In the genomic region with DNA sequence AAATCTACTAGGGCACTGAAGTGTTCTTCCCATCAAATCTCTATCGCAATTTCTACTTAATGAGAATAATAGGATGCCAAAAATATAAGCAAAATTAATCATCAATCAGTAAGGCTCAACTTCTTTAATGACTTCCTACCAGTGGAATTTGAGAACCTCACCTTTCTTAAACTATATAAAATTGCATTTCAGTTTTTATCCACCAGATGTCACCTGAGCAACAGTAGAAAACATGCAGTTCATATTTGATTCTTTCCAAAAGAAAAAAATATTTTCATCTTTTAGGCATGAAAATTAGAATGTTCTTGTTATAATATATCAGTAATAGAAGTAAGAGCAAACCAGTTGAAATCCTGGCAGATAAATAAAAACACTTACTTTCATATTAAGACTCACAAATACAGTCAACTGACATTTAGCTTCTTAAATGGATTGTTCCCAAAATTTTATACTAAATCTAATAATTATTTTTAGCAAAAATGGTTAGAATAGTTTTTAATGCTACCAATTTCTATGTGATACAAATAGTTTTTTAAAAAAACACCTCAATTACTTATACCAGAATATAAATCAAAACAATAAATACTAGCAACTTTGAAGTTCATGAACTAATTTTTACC, we compare ENCODE assay signal across 9 cellular contexts. TPM values are rescaled to one million over a fixed set of nuclear protein-coding genes. Genes with fewer than 3 reads are reported as not detected.
DNase-seq lines count a peak whose midpoint lies in the region; ATAC-seq and TF ChIP-seq lines count a peak whose summit lies in the region.
"Had no signal": no experiment of that assay in that cellular context is flagged by ENCODE, and none has a peak within 500 bp of the region (broad histone marks: within the 10 kb centered on the region; RNA-seq: fewer than 3 reads in every experiment).

No MANE protein-coding gene starts in this region.

- ATAC-seq in natural killer cell (peak in 2 of 3 donors; percentile 46 to 53), left lobe of liver (peak; percentile 68)
- ATAC-seq in natural killer cell treated with Interleukin-12 subunit alpha and Interleukin-12 subunit beta and Interleukin-15 and Interleukin-18, amount 100 ng/mL, for 72 hours: no peak
- ATAC-seq in activated CD4-positive, alpha-beta T cell treated with anti-CD3 and anti-CD28 coated beads for 36 hours: no peak

- POLR2A ChIA-PET in activated CD4-positive, alpha-beta T cell treated with anti-CD3 and anti-CD28 coated beads for 36 hours (lab: Charles Lee): interaction anchor here (0.6 to 0.7 kb wide), 3 partner anchors 14 to 213 kb away, joined by 3 to 5 read pairs (median 3); no protein-coding TSS in a partner anchor

- H3K9me3 Mint-ChIP-seq in natural killer cell: no peaks in the 10 kb centered on the region
- no peaks in the 10 kb centered on the region for H3K9me3 Mint-ChIP-seq in natural killer cell treated with Interleukin-12 subunit alpha and Interleukin-12 subunit beta and Interleukin-15 and Interleukin-18, amount 100 ng/mL, for 72 hours
- no peaks in the 10 kb centered on the region for H3K9me3 Mint-ChIP-seq in brain
- no peaks in the 10 kb centered on the region for H3K9me3 Mint-ChIP-seq in activated CD4-positive, alpha-beta T cell treated with anti-CD3 and anti-CD28 coated beads for 36 hours (ENCODE audit: low read depth)
- H3K9me3 Mint-ChIP-seq: activated naive CD4-positive, alpha-beta T cell treated with anti-CD3 and anti-CD28 coated beads, Interleukin-2, amount 50 U/mL, for 24 hours had no signal

- H3K36me3 Mint-ChIP-seq in natural killer cell: no peaks in the 10 kb centered on the region
- H3K36me3 Mint-ChIP-seq in natural killer cell treated with Interleukin-12 subunit alpha and Interleukin-12 subunit beta and Interleukin-15 and Interleukin-18, amount 100 ng/mL, for 72 hours: no peaks in the 10 kb centered on the region
- no peaks in the 10 kb centered on the region for H3K36me3 Mint-ChIP-seq in brain
- H3K36me3 Mint-ChIP-seq in activated CD4-positive, alpha-beta T cell treated with anti-CD3 and anti-CD28 coated beads for 36 hours (ENCODE audit: low read depth): no peaks in the 10 kb centered on the region
- H3K36me3 Mint-ChIP-seq: activated naive CD4-positive, alpha-beta T cell treated with anti-CD3 and anti-CD28 coated beads, Interleukin-2, amount 50 U/mL, for 24 hours had no signal

- H3K27me3 Mint-ChIP-seq in natural killer cell (ENCODE audit: low read depth in 2 of 2) (peaks cover 22 to 48% of the 10 kb centered on the region in 2 donors), brain (peaks cover 10% of the 10 kb centered on the region)
- H3K27me3 Mint-ChIP-seq in natural killer cell treated with Interleukin-12 subunit alpha and Interleukin-12 subunit beta and Interleukin-15 and Interleukin-18, amount 100 ng/mL, for 72 hours: peaks cover 26 to 42% of the 10 kb centered on the region in 2 donors
- peaks cover 25% of the 10 kb centered on the region for H3K27me3 Mint-ChIP-seq in activated CD4-positive, alpha-beta T cell treated with anti-CD3 and anti-CD28 coated beads for 36 hours

- CTCF ChIA-PET in activated CD4-positive, alpha-beta T cell treated with anti-CD3 and anti-CD28 coated beads for 36 hours (lab: Charles Lee): interaction anchor here (0.6 to 9.8 kb wide), 32 partner anchors 7 to 1693 kb away, joined by 3 to 146 read pairs (median 4); partner anchors contain the start of gene FEM1C

- no peak overlapping the region for H3K27ac Mint-ChIP-seq in natural killer cell
- no peak overlapping the region for H3K27ac Mint-ChIP-seq in natural killer cell treated with Interleukin-12 subunit alpha and Interleukin-12 subunit beta and Interleukin-15 and Interleukin-18, amount 100 ng/mL, for 72 hours
- H3K27ac Mint-ChIP-seq in brain: no peak overlapping the region
- no peak overlapping the region for H3K27ac Mint-ChIP-seq in activated CD4-positive, alpha-beta T cell treated with anti-CD3 and anti-CD28 coated beads for 36 hours
- H3K27ac Mint-ChIP-seq: activated naive CD4-positive, alpha-beta T cell treated with anti-CD3 and anti-CD28 coated beads, Interleukin-2, amount 50 U/mL, for 24 hours had no signal

- DNase-seq in natural killer cell (no peak), NCI-H1694 (lab: John Stamatoyannopoulos, UW) (peak; percentile 30), left lobe of liver (ENCODE audit: low spot score) (no peak), T1000 (lab: John Stamatoyannopoulos, UW) (no peak), HuH-7 (ENCODE audit: low spot score) (no peak)
- no peak for DNase-seq in natural killer cell treated with Interleukin-12 subunit alpha and Interleukin-12 subunit beta and Interleukin-15 and Interleukin-18, amount 100 ng/mL, for 72 hours (ENCODE audit: low spot score)
- DNase-seq in activated CD4-positive, alpha-beta T cell treated with anti-CD3 and anti-CD28 coated beads for 36 hours: no peak

- H3K4me3 Mint-ChIP-seq in natural killer cell (no peak overlapping the region), brain (no peak overlapping the region)
- H3K4me3 Mint-ChIP-seq in natural killer cell treated with Interleukin-12 subunit alpha and Interleukin-12 subunit beta and Interleukin-15 and Interleukin-18, amount 100 ng/mL, for 72 hours: no peak overlapping the region
- H3K4me3 Mint-ChIP-seq in activated CD4-positive, alpha-beta T cell treated with anti-CD3 and anti-CD28 coated beads for 36 hours: no peak overlapping the region
- H3K4me3 Mint-ChIP-seq: activated naive CD4-positive, alpha-beta T cell treated with anti-CD3 and anti-CD28 coated beads, Interleukin-2, amount 50 U/mL, for 24 hours had no signal

- H3K4me1 Mint-ChIP-seq in natural killer cell (no peaks in the 10 kb centered on the region), brain (peaks cover 11% of the 10 kb centered on the region)
- no peaks in the 10 kb centered on the region for H3K4me1 Mint-ChIP-seq in natural killer cell treated with Interleukin-12 subunit alpha and Interleukin-12 subunit beta and Interleukin-15 and Interleukin-18, amount 100 ng/mL, for 72 hours (ENCODE audit: low read depth in 2 of 2)
- H3K4me1 Mint-ChIP-seq in activated CD4-positive, alpha-beta T cell treated with anti-CD3 and anti-CD28 coated beads for 36 hours: no peaks in the 10 kb centered on the region
- H3K4me1 Mint-ChIP-seq: activated naive CD4-positive, alpha-beta T cell treated with anti-CD3 and anti-CD28 coated beads, Interleukin-2, amount 50 U/mL, for 24 hours had no signal

- intact Hi-C loops in natural killer cell (cut with micrococcal nuclease): loop anchor here (1.0 to 5.0 kb wide), 4 partner anchors 264 to 757 kb away; no protein-coding TSS in a partner anchor
- intact Hi-C loops in activated CD4-positive, alpha-beta T cell treated with anti-CD3 and anti-CD28 coated beads for 36 hours (cut with DNase I, micrococcal nuclease): loop anchor here (1.0 to 5.0 kb wide), 5 partner anchors 264 to 757 kb away; no protein-coding TSS in a partner anchor

- TF ChIP-seq CTCF in natural killer cell (IDR thresholded peaks at IDR 0.05) (peak; percentile 79), brain (conservative IDR thresholded peaks at IDR 0.05) (peak; percentile 84 to 86)

RNA-seq across cellular contexts. Expression of gene CCDC112, which starts 13.4 kb away (rescaled TPM):
- total RNA-seq in natural killer cell (1 to 10 TPM; 2.5 to 3.7 (median 3.1) TPM), left lobe of liver (0.58 TPM)
- total RNA-seq in natural killer cell treated with Interleukin-12 subunit alpha and Interleukin-12 subunit beta and Interleukin-15 and Interleukin-18, amount 100 ng/mL, for 72 hours: under 1 TPM; 0.29 to 0.86 TPM
- polyA plus RNA-seq in brain (ENCODE audit: insufficient read depth, low read depth, low replicate concordance): 6.5 TPM
- 1 to 10 TPM; 2.2 to 4.1 TPM for total RNA-seq in activated CD4-positive, alpha-beta T cell treated with anti-CD3 and anti-CD28 coated beads for 36 hours

RNA-seq across cellular contexts. Expression of gene PGGT1B, which starts 47.2 kb away (rescaled TPM):
- 10 to 100 TPM; 39.5 to 60.1 (median 46.1) TPM for total RNA-seq in natural killer cell
- 10 to 100 TPM; 45.0 to 46.9 TPM for total RNA-seq in natural killer cell treated with Interleukin-12 subunit alpha and Interleukin-12 subunit beta and Interleukin-15 and Interleukin-18, amount 100 ng/mL, for 72 hours
- polyA plus RNA-seq in brain (ENCODE audit: insufficient read depth, low read depth, low replicate concordance): 4.7 TPM
- total RNA-seq in left lobe of liver: 23.2 TPM
- 10 to 100 TPM; 38.9 to 44.3 TPM for total RNA-seq in activated CD4-positive, alpha-beta T cell treated with anti-CD3 and anti-CD28 coated beads for 36 hours

Comparison
In these comparisons a context has a peak if more than half of its experiments do, and no peak if none do; other contexts are left out.
1. ATAC-seq: peak in natural killer cell (2 of 3) and left lobe of liver (single experiment); none in natural killer cell treated with Interleukin-12 subunit alpha and Interleukin-12 subunit beta and Interleukin-15 and Interleukin-18, amount 100 ng/mL, for 72 hours (0 of 2) and activated CD4-positive, alpha-beta T cell treated with anti-CD3 and anti-CD28 coated beads for 36 hours (single experiment).